8 cellular contexts compared by ENCODE assay signal in the genomic region with DNA sequence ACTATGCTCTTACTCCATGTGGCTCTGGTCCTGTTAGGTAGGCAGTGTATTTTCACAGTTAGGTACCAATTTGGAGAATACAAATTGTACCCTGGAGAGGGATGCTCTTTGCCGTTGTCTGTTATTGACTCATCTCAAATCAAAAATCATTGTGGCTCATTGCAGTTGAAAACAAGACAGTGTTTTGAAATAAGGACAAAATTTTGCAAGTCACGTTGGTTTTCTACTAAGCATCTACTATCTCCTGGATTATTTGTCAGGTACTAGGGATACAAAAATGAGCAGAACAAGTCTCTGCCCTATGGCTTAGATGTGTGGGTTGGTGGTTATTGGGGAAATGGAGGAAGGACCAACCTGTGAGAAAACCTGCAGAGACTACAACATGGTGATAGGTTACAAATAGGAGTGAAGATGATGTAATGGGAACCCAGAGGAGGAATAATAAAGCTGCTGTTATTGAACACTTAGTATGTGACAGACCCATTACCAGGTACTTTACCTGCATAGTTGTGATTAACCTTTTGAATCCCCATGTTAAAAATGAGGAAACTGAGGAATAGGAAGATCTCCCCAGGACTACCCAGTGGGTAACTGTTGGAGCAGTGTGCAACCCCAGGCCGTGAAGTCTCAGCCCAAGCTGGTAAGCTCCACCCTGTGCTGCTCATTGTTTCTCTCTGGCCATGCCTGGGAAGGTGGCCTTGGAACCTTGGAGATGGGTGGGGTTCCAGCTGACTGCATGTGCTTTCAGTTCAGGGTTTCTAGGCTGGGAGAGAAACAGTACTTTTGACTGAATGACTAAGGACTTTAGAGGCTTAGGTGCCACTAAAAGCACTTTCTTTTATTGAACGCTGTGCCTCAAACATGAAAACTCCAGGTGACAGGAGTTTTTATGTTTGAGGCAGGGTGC.
DNase-seq lines count a peak whose midpoint lies in the region; ATAC-seq and TF ChIP-seq lines count a peak whose summit lies in the region.

No MANE protein-coding gene starts in this region.

- no peaks in the 10 kb centered on the region for H3K9me2 ChIP-seq in GM23248 (ENCODE audit: insufficient read depth)

- H3K27me3 ChIP-seq in GM23248 (replicated peaks; ENCODE audit: insufficient read depth) (no peaks in the 10 kb centered on the region), lung (ENCODE audit: control insufficient read depth, insufficient read depth) (no peaks in the 10 kb centered on the region)

- peak overlapping the region; percentile 71 for H3K27ac Mint-ChIP-seq in activated T-helper 17 cell treated with anti-CD3 and anti-CD28 coated beads, Interleukin-2, amount 50 U/mL, for 72 hours

- H3K27ac ChIP-seq in C4-2B = peak overlapping the region; percentile 72; the same call in 1 of the 2 replicates
- H3K27ac ChIP-seq in GM23248 = peak overlapping the region; percentile 53; the same call in 1 of the 2 replicates
- H3K27ac ChIP-seq in lung (ENCODE audit: low read depth in 1 of 2, low read length in 1 of 2) = peak overlapping the region; percentile 71 to 82

- peak overlapping the region; percentile 37 for H3K4me3 Mint-ChIP-seq in activated T-helper 17 cell treated with anti-CD3 and anti-CD28 coated beads, Interleukin-2, amount 50 U/mL, for 72 hours

- H3K4me3 ChIP-seq in GM23248 (no peak overlapping the region), lung (no peak overlapping the region)

- H3K36me3 ChIP-seq in GM23248 (ENCODE audit: low read depth) (no peaks in the 10 kb centered on the region), lung (ENCODE audit: control insufficient read depth in 2 of 2, insufficient read depth in 2 of 2, low read length in 2 of 2) (no peaks in the 10 kb centered on the region)

- H3F3A ChIP-seq in GM23248 (ENCODE audit: insufficient read depth) = 0 out of 2 replicates have a peak, but pooled peaks cover 13% of the 10 kb centered on the region

- H3K36me3 Mint-ChIP-seq in activated T-helper 17 cell treated with anti-CD3 and anti-CD28 coated beads, Interleukin-2, amount 50 U/mL, for 72 hours (ENCODE audit: low read depth) = peaks cover 57% of the 10 kb centered on the region

- DNase-seq in GM23248 (peak; percentile 47), lung (ENCODE audit: low spot score) (no peak), SW 1271 (lab: John Stamatoyannopoulos, UW) (no peak), HK-2 (ENCODE audit: unreplicated experiment) (no peak), retina (no peak), NCI-H2171 treated with DMSO at 0.1 percent for 48 hours (lab: John Stamatoyannopoulos, UW) (no peak)

- H2AFZ ChIP-seq in GM23248 = no peak overlapping the region

- peaks cover 52% of the 10 kb centered on the region for H3K4me1 Mint-ChIP-seq in activated T-helper 17 cell treated with anti-CD3 and anti-CD28 coated beads, Interleukin-2, amount 50 U/mL, for 72 hours

- H3K4me1 ChIP-seq in GM23248 (ENCODE audit: insufficient read depth) (peaks cover 25% of the 10 kb centered on the region), lung (ENCODE audit: control insufficient read depth in 2 of 2, insufficient read depth in 2 of 2, low read length in 2 of 2) (peaks cover 30 to 49% of the 10 kb centered on the region in 2 donors)

- H3K9me3 Mint-ChIP-seq in activated T-helper 17 cell treated with anti-CD3 and anti-CD28 coated beads, Interleukin-2, amount 50 U/mL, for 72 hours = no peaks in the 10 kb centered on the region

- in situ Hi-C loops in GM23248 (cut with MboI) = no loop called here

- TF ChIP-seq CTCF in C4-2B (conservative IDR thresholded peaks at IDR 0.05) = no peak
- TF ChIP-seq CTCF in lung (IDR thresholded peaks at IDR 0.05; ENCODE audit: control extremely low read depth, extremely low read depth) = no peak

- ATAC-seq in activated T-helper 17 cell treated with anti-CD3 and anti-CD28 coated beads, Interleukin-2, amount 50 U/mL, for 72 hours (replicated peaks) = peak; percentile 29
- no peak for ATAC-seq in lung (ENCODE audit: insufficient read depth, low FRiP score)

- H3K79me2 ChIP-seq in GM23248 (ENCODE audit: insufficient read depth) = peaks cover 97% of the 10 kb centered on the region

- H3K4me2 ChIP-seq in GM23248 (ENCODE audit: unreplicated experiment) = no peak overlapping the region

- no peaks in the 10 kb centered on the region for H3K9me3 ChIP-seq in GM23248 (ENCODE audit: low read depth)
- H3K9me3 ChIP-seq in lung (ENCODE audit: control insufficient read depth in 2 of 2, insufficient read depth in 1 of 2, low read length in 1 of 2) = no peaks in the 10 kb centered on the region

- WGBS in GM23248 (ENCODE audit: low coverage in 1 of 2, low lambda C conversion rate in 2 of 2, missing lambda C conversion rate in 2 of 2), 2 experiments = 59 to 63% methylated on average over 4 of the region's 4 CpGs
- 34 to 54% methylated on average over 4 of the region's 4 CpGs for WGBS in lung, 2 donors

- no peaks in the 10 kb centered on the region; the same call in 1 of the 2 replicates for H4K20me1 ChIP-seq in GM23248 (ENCODE audit: insufficient read depth)

- peak overlapping the region; percentile 30; the same call in 1 of the 2 replicates for H3K9ac ChIP-seq in GM23248

- H3K27me3 Mint-ChIP-seq in activated T-helper 17 cell treated with anti-CD3 and anti-CD28 coated beads, Interleukin-2, amount 50 U/mL, for 72 hours = no peaks in the 10 kb centered on the region
